In genomic region chr14:64763089-64763782, GRCh38 we compare ENCODE assay signal across 12 cellular contexts. TPM values are rescaled to one million over a fixed set of nuclear protein-coding genes. Genes with fewer than 3 reads are reported as not detected.
DNase-seq lines count a peak whose midpoint lies in the region; ATAC-seq and TF ChIP-seq lines count a peak whose summit lies in the region.
"Had no signal": no experiment of that assay in that cellular context is flagged by ENCODE, and none has a peak within 500 bp of the region (broad histone marks: within the 10 kb centered on the region; RNA-seq: fewer than 3 reads in every experiment).

No MANE protein-coding gene starts in this region.

- peaks cover 35 to 54% (median 47%) of the 10 kb centered on the region in 10 experiments for H3K4me1 ChIP-seq in BLaER1 treated with 17β-estradiol and CSF1 and Interleukin-3, amounts not matched to agents 10 nM and 100 nM
- H3K4me1 ChIP-seq in RWPE2 (ENCODE audit: insufficient read depth, poor library complexity, severe bottlenecking): peaks cover 43% of the 10 kb centered on the region
- H3K4me1 ChIP-seq in foreskin keratinocyte: peaks cover 36% of the 10 kb centered on the region
- H3K4me1 ChIP-seq in gastrocnemius medialis: peaks cover 29 to 32% of the 10 kb centered on the region in 2 donors

- H3K9me3 ChIP-seq in BLaER1 treated with 17β-estradiol and CSF1 and Interleukin-3, amounts not matched to agents 10 nM and 100 nM (replicated peaks in 1 of 11): no peaks in the 10 kb centered on the region
- H3K9me3 ChIP-seq in RWPE2 (ENCODE audit: severe bottlenecking) (no peaks in the 10 kb centered on the region), gastrocnemius medialis (no peaks in the 10 kb centered on the region)

- DNase-seq in RWPE2 (ENCODE audit: low spot score): no peak
- no peak for DNase-seq in foreskin keratinocyte
- DNase-seq in gastrocnemius medialis: no peak
- DNase-seq in activated CD4-positive, alpha-beta memory T cell treated with anti-CD3 and anti-CD28 coated beads, Interleukin-2, amount 10 ng/mL, durations not matched to agents 7 days and 5 days: no peak
- DNase-seq: NCI-H748 treated with DMSO at 0.1 percent for 48 hours had no signal

- peak overlapping the region; percentile 90 to 97 (median 95) for H3K4me2 ChIP-seq in BLaER1 treated with 17β-estradiol and CSF1 and Interleukin-3, amounts not matched to agents 10 nM and 100 nM

- CTCF ChIA-PET in activated CD4-positive, alpha-beta memory T cell treated with anti-CD3 and anti-CD28 coated beads, Interleukin-2, amount 10 ng/mL, durations not matched to agents 7 days and 5 days (lab: Charles Lee): interaction anchor here (1.3 to 6.0 kb wide), 5 partner anchors 60 to 129 kb away, joined by 3 to 87 read pairs (median 13); partner anchors contain the start of gene PLEKHG3

- peaks cover 79% of the 10 kb centered on the region for H3K4me1 Mint-ChIP-seq in activated CD4-positive, alpha-beta memory T cell treated with anti-CD3 and anti-CD28 coated beads, Interleukin-2, amount 10 ng/mL, durations not matched to agents 7 days and 5 days

- peak overlapping the region in 8 of 11 experiments; percentile 0 to 71 (median 56); a peak in 13 of 22 replicates for H3K27ac ChIP-seq in BLaER1 treated with 17β-estradiol and CSF1 and Interleukin-3, amounts not matched to agents 10 nM and 100 nM
- H3K27ac ChIP-seq in RWPE2 (ENCODE audit: poor library complexity, severe bottlenecking) (peak overlapping the region; percentile 70), foreskin keratinocyte (peak overlapping the region; percentile 84), gastrocnemius medialis (peak overlapping the region; percentile 59 to 78 (median 71))
- H3K27ac ChIP-seq: HL-60 had no signal

- no peak overlapping the region for H3K27ac Mint-ChIP-seq in activated CD4-positive, alpha-beta memory T cell treated with anti-CD3 and anti-CD28 coated beads, Interleukin-2, amount 10 ng/mL, durations not matched to agents 7 days and 5 days
- H3K27ac Mint-ChIP-seq: activated CD4-positive, alpha-beta memory T cell treated with anti-CD3 and anti-CD28 coated beads for 36 hours; activated T-helper 2 cell treated with anti-CD3 and anti-CD28 coated beads, Interferon-gamma antibody, Interleukin-2, Interleukin-4, amounts not matched to agents 10 μg/mL and 5 μg/mL and 100 μg/mL, durations not matched to agents 14 hours and 24 hours and 36 hours had no signal

- intact Hi-C loops in gastrocnemius medialis (cut with DNase I; ENCODE audit: low total_unique reads): loop anchor here (5.0 to 10.0 kb wide), 2 partner anchors 129 to 218 kb away; partner anchors contain the start of genes HSPA2 and PPP1R36

- H3K27me3 Mint-ChIP-seq in activated CD4-positive, alpha-beta memory T cell treated with anti-CD3 and anti-CD28 coated beads, Interleukin-2, amount 10 ng/mL, durations not matched to agents 7 days and 5 days: peaks cover 8% of the 10 kb centered on the region
- H3K27me3 Mint-ChIP-seq: activated CD4-positive, alpha-beta memory T cell treated with anti-CD3 and anti-CD28 coated beads for 36 hours had no signal

- POLR2A ChIA-PET in activated CD4-positive, alpha-beta memory T cell treated with anti-CD3 and anti-CD28 coated beads, Interleukin-2, amount 10 ng/mL, durations not matched to agents 7 days and 5 days (lab: Charles Lee): no interaction called here

- no peaks in the 10 kb centered on the region for H3K36me3 ChIP-seq in BLaER1 treated with 17β-estradiol and CSF1 and Interleukin-3, amounts not matched to agents 10 nM and 100 nM
- no peaks in the 10 kb centered on the region for H3K36me3 ChIP-seq in RWPE2 (ENCODE audit: low read depth)
- H3K36me3 ChIP-seq in gastrocnemius medialis: peaks cover 0 to 21% of the 10 kb centered on the region in 2 donors

- peak overlapping the region in 7 of 11 experiments; percentile 15 to 75 (median 57); a peak in 12 of 22 replicates for H3K9ac ChIP-seq in BLaER1 treated with 17β-estradiol and CSF1 and Interleukin-3, amounts not matched to agents 10 nM and 100 nM

- in situ Hi-C loops in gastrocnemius medialis (cut with MboI; ENCODE audit: low sequenced_read_pairs in 4 of 4): loop anchor here in 3 of 4 donors (5.0 to 10.0 kb wide), 2 partner anchors 88 to 91 kb away; no protein-coding TSS in a partner anchor

- peaks cover 0 to 4% (median 0%) of the 10 kb centered on the region in 11 experiments; a peak in 1 of 22 replicates for H3K27me3 ChIP-seq in BLaER1 treated with 17β-estradiol and CSF1 and Interleukin-3, amounts not matched to agents 10 nM and 100 nM
- no peaks in the 10 kb centered on the region for H3K27me3 ChIP-seq in RWPE2 (ENCODE audit: insufficient read depth, poor library complexity, severe bottlenecking)
- H3K27me3 ChIP-seq in foreskin keratinocyte: no peaks in the 10 kb centered on the region
- no peaks in the 10 kb centered on the region for H3K27me3 ChIP-seq in gastrocnemius medialis

- peak overlapping the region in 7 of 10 experiments; percentile 11 to 60 (median 40); a peak in 11 of 20 replicates for H3K4me3 ChIP-seq in BLaER1 treated with 17β-estradiol and CSF1 and Interleukin-3, amounts not matched to agents 10 nM and 100 nM
- H3K4me3 ChIP-seq in RWPE2 (ENCODE audit: severe bottlenecking) (no peak overlapping the region), gastrocnemius medialis (no peak overlapping the region)

- no peaks in the 10 kb centered on the region for H3K9me3 Mint-ChIP-seq in activated CD4-positive, alpha-beta memory T cell treated with anti-CD3 and anti-CD28 coated beads, Interleukin-2, amount 10 ng/mL, durations not matched to agents 7 days and 5 days
- H3K9me3 Mint-ChIP-seq: activated CD4-positive, alpha-beta memory T cell treated with anti-CD3 and anti-CD28 coated beads for 36 hours; activated T-helper 2 cell treated with anti-CD3 and anti-CD28 coated beads, Interferon-gamma antibody, Interleukin-2, Interleukin-4, amounts not matched to agents 10 μg/mL and 5 μg/mL and 100 μg/mL, durations not matched to agents 14 hours and 24 hours and 36 hours had no signal

- H3K36me3 Mint-ChIP-seq in activated CD4-positive, alpha-beta memory T cell treated with anti-CD3 and anti-CD28 coated beads, Interleukin-2, amount 10 ng/mL, durations not matched to agents 7 days and 5 days (ENCODE audit: low read depth): no peaks in the 10 kb centered on the region
- H3K36me3 Mint-ChIP-seq: activated CD4-positive, alpha-beta memory T cell treated with anti-CD3 and anti-CD28 coated beads for 36 hours had no signal

- no peak for TF ChIP-seq POLR2A in gastrocnemius medialis (IDR thresholded peaks at IDR 0.05)

- no peaks in the 10 kb centered on the region for H4K20me1 ChIP-seq in BLaER1 treated with 17β-estradiol and CSF1 and Interleukin-3, amounts not matched to agents 10 nM and 100 nM

- no peak for TF ChIP-seq CTCF in RWPE2 (IDR thresholded peaks at IDR 0.05; ENCODE audit: poor library complexity, severe bottlenecking)
- no peak for TF ChIP-seq CTCF in foreskin keratinocyte (conservative IDR thresholded peaks at IDR 0.05)
- no peak for TF ChIP-seq CTCF in gastrocnemius medialis (IDR thresholded peaks at IDR 0.05 in 4 of 5, conservative IDR thresholded peaks at IDR 0.05 in 1 of 5)

- H3K4me3 Mint-ChIP-seq in activated CD4-positive, alpha-beta memory T cell treated with anti-CD3 and anti-CD28 coated beads, Interleukin-2, amount 10 ng/mL, durations not matched to agents 7 days and 5 days: no peak overlapping the region
- H3K4me3 Mint-ChIP-seq: activated CD4-positive, alpha-beta memory T cell treated with anti-CD3 and anti-CD28 coated beads for 36 hours had no signal

- ATAC-seq in RWPE2 (ENCODE audit: low read depth) (no peak), foreskin keratinocyte (no peak), gastrocnemius medialis (no peak), HG02870 (IDR thresholded peaks at IDR 0.05; ENCODE audit: unreplicated experiment) (no peak), GM21717 (IDR thresholded peaks at IDR 0.05; ENCODE audit: unreplicated experiment) (no peak), HG03108 (IDR thresholded peaks at IDR 0.05; ENCODE audit: unreplicated experiment) (no peak)

RNA-seq across cellular contexts. Expression of gene PLEKHG3, which starts 59.0 kb away (rescaled TPM):
- 84.7 and 99.7 TPM in 2 replicates for total RNA-seq in foreskin keratinocyte
- polyA plus RNA-seq in foreskin keratinocyte: 41.3 and 47.0 TPM in 2 replicates
- total RNA-seq in gastrocnemius medialis: 10 to 100 TPM in 3 of 4 donors, 1 to 10 TPM in 1; 8.8 to 18.8 (median 14.5) TPM
- 100 to 1,000 TPM; 126 to 133 TPM for total RNA-seq in activated CD4-positive, alpha-beta memory T cell treated with anti-CD3 and anti-CD28 coated beads, Interleukin-2, amount 10 ng/mL, durations not matched to agents 7 days and 5 days

Comparison
In these comparisons a context has a peak if more than half of its experiments do, and no peak if none do; other contexts are left out.
1. H3K4me3 ChIP-seq: peak in BLaER1 treated with 17β-estradiol and CSF1 and Interleukin-3, amounts not matched to agents 10 nM and 100 nM (7 of 10); none in RWPE2 (single experiment) and gastrocnemius medialis (0 of 4).
2. Peak in every context shown above with its lines, with median percentiles within 50 percentile points of each other: H3K27ac ChIP-seq.